ENCODE assay signal across 3 cellular contexts in the genomic region with DNA sequence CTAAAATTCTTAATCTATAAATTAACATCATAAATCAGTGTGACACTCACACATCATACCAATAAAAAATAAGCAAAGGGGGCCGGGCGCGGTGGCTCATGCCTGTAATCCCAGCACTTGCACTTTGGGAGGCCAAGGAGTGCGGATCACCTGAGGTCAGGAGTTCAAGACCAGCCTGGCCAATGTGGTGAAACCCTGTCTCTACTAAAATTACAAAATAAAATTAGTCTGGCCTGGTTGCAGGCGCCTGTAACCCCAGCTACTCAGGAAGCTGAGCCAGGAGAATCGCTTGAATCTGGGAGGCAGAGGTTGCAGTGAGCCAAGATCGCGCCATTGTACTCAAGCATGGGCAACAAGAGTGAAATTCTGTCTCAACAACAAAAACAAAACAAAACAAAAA. TPM values are rescaled to one million over a fixed set of nuclear protein-coding genes. Genes with fewer than 3 reads are reported as not detected.
"Had no signal": no experiment of that assay in that cellular context is flagged by ENCODE, and none has a peak within 500 bp of the region (broad histone marks: within the 10 kb centered on the region; RNA-seq: fewer than 3 reads in every experiment).

No MANE protein-coding gene starts in this region.

RNA-seq across cellular contexts. Expression of a gene that starts 11.3 kb away (rescaled TPM):
- total RNA-seq: HepG2 had no signal
- polyA plus RNA-seq: HepG2, IgD-negative memory B cell, K562 had no signal
